8 cellular contexts compared by ENCODE assay signal in the genomic region with DNA sequence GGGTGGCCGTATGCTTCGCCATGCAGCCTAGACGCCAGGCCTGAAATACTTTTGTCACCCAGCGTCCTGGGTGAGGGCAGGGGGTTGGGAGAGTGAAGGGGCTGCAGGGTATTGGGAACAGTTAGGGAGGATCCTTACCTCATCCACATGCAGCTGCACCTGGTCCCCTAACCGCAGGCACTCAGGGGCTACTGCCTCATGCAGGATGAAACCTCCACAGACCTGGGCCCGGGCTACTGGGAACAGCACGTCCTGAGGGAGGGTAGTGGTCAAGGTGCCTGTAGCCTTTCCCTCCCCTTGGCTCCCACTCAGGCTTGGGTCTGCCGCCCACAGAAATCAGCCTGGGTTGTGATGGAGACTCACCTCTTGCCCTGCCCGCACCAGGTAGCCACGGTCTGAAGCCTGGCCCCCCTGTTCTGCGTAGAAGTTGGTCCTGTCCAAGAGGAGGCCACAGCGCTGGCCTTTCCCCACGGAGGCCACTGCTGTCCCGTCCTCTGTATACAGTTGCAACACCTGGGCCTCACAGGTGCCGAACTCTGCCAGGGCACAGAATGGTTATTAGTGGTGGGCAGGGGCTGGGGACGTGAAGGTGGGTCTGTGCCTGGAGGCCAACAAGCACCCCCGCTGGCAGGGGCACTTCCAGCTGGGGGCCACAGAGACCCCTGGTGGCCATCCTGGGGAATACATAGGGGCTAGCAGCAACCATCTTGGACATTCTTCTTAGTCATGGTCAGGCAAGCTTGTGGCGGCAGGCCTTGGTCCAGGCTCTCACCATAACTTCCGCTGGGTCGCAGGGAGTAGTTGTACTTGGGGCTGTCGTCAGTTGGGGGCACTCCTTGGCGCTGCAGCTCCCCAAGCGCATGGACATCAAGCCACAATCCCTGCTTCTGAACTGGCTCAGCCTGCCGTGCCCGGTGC. TPM values are rescaled to one million over a fixed set of nuclear protein-coding genes. Genes with fewer than 3 reads are reported as not detected.
DNase-seq lines count a peak whose midpoint lies in the region; ATAC-seq, FAIRE-seq and TF ChIP-seq lines count a peak whose summit lies in the region.

No MANE protein-coding gene starts in this region.

- H3K4me2 ChIP-seq in DOHH2 (ENCODE audit: low read length), result no peak overlapping the region

- no peaks in the 10 kb centered on the region for H3K4me1 ChIP-seq in DOHH2 (ENCODE audit: control insufficient read depth, low read length)

- CTCF ChIA-PET in WTC11 (lab: Charles Lee), result interaction anchor here (0.7 to 5.3 kb wide), 27 partner anchors 8 to 242 kb away, joined by 3 to 109 read pairs (median 6); partner anchors contain the start of genes AARS2, HSP90AB1, SLC35B2 and SPATS1

- H3K9me2 ChIP-seq in DOHH2 (replicated peaks; ENCODE audit: control insufficient read depth, low read length), result no peaks in the 10 kb centered on the region

- H3K27me3 ChIP-seq in DOHH2 (ENCODE audit: control insufficient read depth, low read length) (no peaks in the 10 kb centered on the region), HL-60 (ENCODE audit: insufficient read depth, poor library complexity, severe bottlenecking) (no peaks in the 10 kb centered on the region)

- POLR2A ChIA-PET in WTC11 (lab: Charles Lee), result no interaction called here

- H3K4me3 Mint-ChIP-seq in WTC11, result no peak overlapping the region

- H3K79me2 ChIP-seq in DOHH2 (ENCODE audit: control insufficient read depth, low read length), result no peaks in the 10 kb centered on the region

- H3K4me1 Mint-ChIP-seq in WTC11, result no peaks in the 10 kb centered on the region

- DNase-seq in HL-60 (ENCODE audit: low read depth in 1 of 2, low spot score in 1 of 2) (peak in 1 of 2 experiments; percentile 21), WTC11 (ENCODE audit: low spot score) (peak; percentile 66), dermis blood vessel endothelial cell (peak; percentile 70), midbrain (lab: John Stamatoyannopoulos, UW) (peak; percentile 10), urothelium cell line (ENCODE audit: low spot score) (peak; percentile 61), NCI-H1048 (lab: John Stamatoyannopoulos, UW) (no peak)

- H3K36me3 ChIP-seq in DOHH2 (ENCODE audit: control insufficient read depth, low read length), result peaks cover 69% of the 10 kb centered on the region

- no peaks in the 10 kb centered on the region for H3K27me3 Mint-ChIP-seq in WTC11 (ENCODE audit: low read depth)

- H3K9me3 ChIP-seq in DOHH2 (ENCODE audit: control insufficient read depth, insufficient read depth, low read length), result no peaks in the 10 kb centered on the region

- no peak overlapping the region for H3K4me3 ChIP-seq in DOHH2 (ENCODE audit: low read length)
- no peak overlapping the region for H3K4me3 ChIP-seq in HL-60 (replicated peaks; ENCODE audit: insufficient read depth, low read length)

- no peaks in the 10 kb centered on the region for H3K9me3 Mint-ChIP-seq in WTC11

- TF ChIP-seq CTCF in DOHH2 (IDR thresholded peaks at IDR 0.05; ENCODE audit: low read depth, low read length, poor library complexity, severe bottlenecking), result peak; percentile 87
- TF ChIP-seq CTCF in HL-60 (IDR thresholded peaks at IDR 0.05; ENCODE audit: insufficient read depth, low read length), result peak; percentile 43
- peak; percentile 88 for TF ChIP-seq CTCF in WTC11 (IDR thresholded peaks at IDR 0.05)

- H3K36me3 Mint-ChIP-seq in WTC11, result peaks cover 69% of the 10 kb centered on the region

- no peak for FAIRE-seq in urothelium cell line (lab: Jason Lieb, UNC)

- ATAC-seq in WTC11 (peak; percentile 88), HG02610 (IDR thresholded peaks at IDR 0.05; ENCODE audit: unreplicated experiment) (no peak)

- no peak overlapping the region for H3K27ac ChIP-seq in DOHH2 (ENCODE audit: low read depth, low read length)
- no peak overlapping the region for H3K27ac ChIP-seq in HL-60 (replicated peaks)

- no peaks in the 10 kb centered on the region for H4K20me1 ChIP-seq in DOHH2 (ENCODE audit: control insufficient read depth, insufficient read depth, low read depth, low read length)

- H3K27ac Mint-ChIP-seq in WTC11, result no peak overlapping the region; the same call in 1 of the 2 replicates

- H3F3A ChIP-seq in DOHH2 (ENCODE audit: control insufficient read depth, insufficient read depth), result no peaks in the 10 kb centered on the region

TF ChIP-seq in WTC11, 78 proteins besides CTCF, POLR2A, EP300 and RAD21:
- TF ChIP-seq, protein P1, sequence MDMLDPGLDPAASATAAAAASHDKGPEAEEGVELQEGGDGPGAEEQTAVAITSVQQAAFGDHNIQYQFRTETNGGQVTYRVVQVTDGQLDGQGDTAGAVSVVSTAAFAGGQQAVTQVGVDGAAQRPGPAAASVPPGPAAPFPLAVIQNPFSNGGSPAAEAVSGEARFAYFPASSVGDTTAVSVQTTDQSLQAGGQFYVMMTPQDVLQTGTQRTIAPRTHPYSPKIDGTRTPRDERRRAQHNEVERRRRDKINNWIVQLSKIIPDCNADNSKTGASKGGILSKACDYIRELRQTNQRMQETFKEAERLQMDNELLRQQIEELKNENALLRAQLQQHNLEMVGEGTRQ (CRISPR knock-in tag; IDR thresholded peaks at IDR 0.05), result no peak
- TF ChIP-seq ESRRA (CRISPR knock-in tag; IDR thresholded peaks at IDR 0.05; ENCODE audit: borderline replicate concordance) (0 out of 2 replicates have a peak, but pooled peaks have one; percentile 21), FOXP1 (CRISPR knock-in tag; IDR thresholded peaks at IDR 0.05; ENCODE audit: borderline replicate concordance) (0 out of 2 replicates have a peak, but pooled peaks have one; percentile 38)
TF ChIP-seq in WTC11: peak in this region for 2.

RNA-seq across cellular contexts. Expression of gene AARS2, which starts 8.6 kb away (rescaled TPM):
- total RNA-seq in WTC11 (2021), result 26.8 to 29.7 TPM (median 28.9 TPM) in 3 replicates
- total RNA-seq in dermis blood vessel endothelial cell, result 17.5 and 23.6 TPM in 2 replicates

RNA-seq across cellular contexts. Expression of gene TMEM151B, which starts 34.3 kb away (rescaled TPM):
- total RNA-seq in WTC11 (2021) (5.5 to 5.6 TPM (median 5.5 TPM) in 3 replicates), dermis blood vessel endothelial cell (not detected in 2 replicates)

RNA-seq across cellular contexts. Expression of gene SPATS1, which starts 37.9 kb away (rescaled TPM):
- total RNA-seq in WTC11 (2021) (not detected in 3 replicates), dermis blood vessel endothelial cell (not detected in 2 replicates)

RNA-seq across cellular contexts. Expression of gene NFKBIE, which starts 39.2 kb away (rescaled TPM):
- total RNA-seq in WTC11 (2021) (8.3 to 10.4 TPM (median 10.3 TPM) in 3 replicates), dermis blood vessel endothelial cell (13.4 and 41.7 TPM in 2 replicates)

RNA-seq across cellular contexts. Expression of gene SLC35B2, which starts 47.2 kb away (rescaled TPM):
- total RNA-seq in WTC11 (2021) (28.9 to 36.7 TPM (median 30.8 TPM) in 3 replicates), dermis blood vessel endothelial cell (43.1 and 52.7 TPM in 2 replicates)
